Comparison of ENCODE assay signal across 26 cellular contexts in genomic region chr6:18478610-18479009, GRCh38.
"Had no signal": no experiment of that assay in that cellular context is flagged by ENCODE, and none has a peak within 500 bp of the region (broad histone marks: within the 10 kb centered on the region; RNA-seq: fewer than 3 reads in every experiment).

No MANE protein-coding gene starts in this region.

- H3K4me1 Mint-ChIP-seq: stimulated activated effector memory CD8-positive, alpha-beta T cell treated with anti-CD3 and anti-CD28 coated beads, Interleukin-12 subunit alpha, Interleukin-12 subunit beta, amount 100 ng/mL, for 72 hours had no signal

- H3K27me3 ChIP-seq: colonic mucosa, esophagus muscularis mucosa, foreskin keratinocyte, sigmoid colon, testis, tibial nerve, upper lobe of left lung had no signal

- FAIRE-seq: endothelial cell of umbilical vein, keratinocyte, urothelium cell line had no signal

- H3K36me3 Mint-ChIP-seq: naive thymus-derived CD8-positive, alpha-beta T cell; stimulated activated effector memory CD8-positive, alpha-beta T cell treated with anti-CD3 and anti-CD28 coated beads, Interleukin-12 subunit alpha, Interleukin-12 subunit beta, amount 100 ng/mL, for 72 hours had no signal

- H3K4me1 ChIP-seq: colonic mucosa, psoas muscle, sigmoid colon, testis had no signal

- H3K27ac Mint-ChIP-seq: naive thymus-derived CD8-positive, alpha-beta T cell; nephron progenitor cell; stimulated activated effector memory CD8-positive, alpha-beta T cell treated with anti-CD3 and anti-CD28 coated beads, Interleukin-12 subunit alpha, Interleukin-12 subunit beta, amount 100 ng/mL, for 72 hours had no signal

- H3K9me3 Mint-ChIP-seq: nephron progenitor cell; stimulated activated effector memory CD8-positive, alpha-beta T cell treated with anti-CD3 and anti-CD28 coated beads, Interleukin-12 subunit alpha, Interleukin-12 subunit beta, amount 100 ng/mL, for 72 hours had no signal

- H3K9me3 ChIP-seq: colonic mucosa, esophagus muscularis mucosa, psoas muscle, sigmoid colon, testis, tibial nerve, upper lobe of left lung had no signal

- DNase-seq: colonic mucosa; dermis blood vessel endothelial cell; effector memory CD4-positive, alpha-beta T cell; foreskin keratinocyte; mesenchymal stem cell; midbrain; naive thymus-derived CD8-positive, alpha-beta T cell; nephron progenitor cell; nucleus accumbens; posterior cingulate gyrus; psoas muscle; right cardiac atrium; sigmoid colon; stimulated activated CD4-positive, alpha-beta T cell treated with anti-CD3 and anti-CD28 coated beads, Interleukin-2, amount 100 ng/mL, for 24 hours; stimulated activated CD4-positive, alpha-beta T cell treated with anti-CD3 and anti-CD28 coated beads, Interleukin-4, amount 100 ng/mL, for 24 hours; stimulated activated naive CD8-positive, alpha-beta T cell treated with anti-CD3 and anti-CD28 coated beads, Interleukin-15, Interleukin-2, amounts not matched to agents 100 U/mL and 50 U/mL, for 24 hours; substantia nigra; testis; upper lobe of left lung had no signal

- H3K4me3 ChIP-seq: colonic mucosa, esophagus muscularis mucosa, psoas muscle, sigmoid colon, testis, tibial nerve, upper lobe of left lung had no signal

- H3K27ac ChIP-seq: colonic mucosa, foreskin keratinocyte, testis had no signal

- H3K4me3 Mint-ChIP-seq: naive thymus-derived CD8-positive, alpha-beta T cell; nephron progenitor cell; stimulated activated effector memory CD8-positive, alpha-beta T cell treated with anti-CD3 and anti-CD28 coated beads, Interleukin-12 subunit alpha, Interleukin-12 subunit beta, amount 100 ng/mL, for 72 hours had no signal

- ATAC-seq: foreskin keratinocyte; left lobe of liver; naive thymus-derived CD8-positive, alpha-beta T cell; psoas muscle; right cardiac atrium; stimulated activated effector memory CD8-positive, alpha-beta T cell treated with anti-CD3 and anti-CD28 coated beads, Interleukin-12 subunit alpha, Interleukin-12 subunit beta, amount 100 ng/mL, for 72 hours; stimulated activated naive CD8-positive, alpha-beta T cell treated with anti-CD3 and anti-CD28 coated beads, Interleukin-15, Interleukin-2, amounts not matched to agents 100 U/mL and 50 U/mL, for 24 hours had no signal

- H3K36me3 ChIP-seq: colonic mucosa, esophagus muscularis mucosa, sigmoid colon, tibial nerve, upper lobe of left lung had no signal
